Comparison of ENCODE assay signal across 1 cellular context in genomic region chr12:114672817-114673168, GRCh38.
TF ChIP-seq lines count a peak whose summit lies in the region.

No MANE protein-coding gene starts in this region.

TF ChIP-seq in WTC11, 78 proteins besides CTCF, POLR2A, EP300 and RAD21 (continued from another document):
- TF ChIP-seq E2F1 (CRISPR knock-in tag; IDR thresholded peaks at IDR 0.05): no peak
- no peak for TF ChIP-seq RELA (CRISPR knock-in tag; IDR thresholded peaks at IDR 0.05; ENCODE audit: borderline replicate concordance)
- no peak for TF ChIP-seq TEAD1 (CRISPR knock-in tag; IDR thresholded peaks at IDR 0.05)
- no peak for TF ChIP-seq ATF2 (CRISPR knock-in tag; IDR thresholded peaks at IDR 0.05; ENCODE audit: borderline replicate concordance, low read depth)
- no peak for TF ChIP-seq AFF4 (CRISPR knock-in tag; IDR thresholded peaks at IDR 0.05; ENCODE audit: borderline replicate concordance)
- no peak for TF ChIP-seq ZNF671 (CRISPR knock-in tag; IDR thresholded peaks at IDR 0.05)
